Comparison of ENCODE assay signal across 27 cellular contexts in the genomic region with DNA sequence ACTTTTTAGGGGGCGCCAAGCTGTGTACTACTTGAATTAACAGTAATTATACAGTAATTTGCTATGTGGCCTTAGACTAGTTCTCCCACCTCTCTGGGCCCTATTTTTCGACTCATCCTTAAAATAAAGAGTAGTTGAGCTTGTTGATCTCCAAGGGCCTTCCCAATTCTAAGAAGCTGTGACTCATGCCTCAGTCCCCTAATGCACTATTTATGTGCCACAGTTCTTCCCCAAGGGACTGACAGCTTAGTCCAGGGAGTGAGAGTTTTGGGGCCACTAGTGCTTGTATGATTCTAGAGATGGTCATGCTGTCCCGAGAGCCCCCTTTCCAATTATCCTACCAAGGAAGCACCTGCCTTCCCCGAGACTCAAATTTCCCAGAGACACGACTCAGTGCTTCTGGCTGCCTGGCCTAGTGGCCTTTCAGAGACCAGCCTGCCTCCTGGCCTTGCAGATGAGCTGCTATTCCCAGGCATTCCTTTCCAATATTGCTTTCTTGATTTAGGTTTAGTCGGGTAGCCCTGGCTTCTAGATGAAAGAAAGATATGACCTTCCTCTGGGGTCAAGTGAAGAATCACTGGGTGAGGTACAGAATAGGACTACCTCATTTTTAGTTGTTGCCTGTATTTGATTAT.
"Had no signal": no experiment of that assay in that cellular context is flagged by ENCODE, and none has a peak within 500 bp of the region (broad histone marks: within the 10 kb centered on the region; RNA-seq: fewer than 3 reads in every experiment).

No MANE protein-coding gene starts in this region.

- H3K4me1 ChIP-seq: parathyroid adenoma, right lobe of liver, testis, tibial artery had no signal

- H3K9me3 ChIP-seq: neutrophil, right lobe of liver, testis, tibial artery had no signal

- H3K27me3 ChIP-seq: neutrophil, right lobe of liver, testis, tibial artery had no signal

- H3K36me3 ChIP-seq: neutrophil, right lobe of liver had no signal

- ATAC-seq: esophagus mucosa; left lobe of liver; natural killer cell; right lobe of liver; stimulated activated memory B cell treated with anti-CD40 and anti-IgM and Interleukin-4, amounts not matched to agents 10 μg/mL and 1 μg/mL and 100 μg/mL, for 72 hours; stimulated activated naive CD8-positive, alpha-beta T cell treated with anti-CD3 and anti-CD28 coated beads, Interleukin-15, Interleukin-2, amounts not matched to agents 100 U/mL and 50 U/mL, for 24 hours had no signal

- H3K9me3 Mint-ChIP-seq: endodermal cell; neural crest cell; stimulated activated memory B cell treated with anti-CD40 and anti-IgM and Interleukin-4, amounts not matched to agents 10 μg/mL and 1 μg/mL and 100 μg/mL, for 72 hours; type B pancreatic cell had no signal

- H3K4me3 Mint-ChIP-seq: endodermal cell; immature natural killer cell; natural killer cell; neural crest cell; stimulated activated memory B cell treated with anti-CD40 and anti-IgM and Interleukin-4, amounts not matched to agents 10 μg/mL and 1 μg/mL and 100 μg/mL, for 72 hours; type B pancreatic cell had no signal

- H3K27ac Mint-ChIP-seq: endodermal cell; immature natural killer cell; natural killer cell; progenitor cell of endocrine pancreas; stimulated activated memory B cell treated with anti-CD40 and anti-IgM and Interleukin-4, amounts not matched to agents 10 μg/mL and 1 μg/mL and 100 μg/mL, for 72 hours; type B pancreatic cell had no signal

- H3K4me3 ChIP-seq: dorsolateral prefrontal cortex, lung, right lobe of liver, testis, tibial artery had no signal

- DNase-seq: central memory CD4-positive, alpha-beta T cell; dorsolateral prefrontal cortex; effector CD4-positive, alpha-beta T cell; endodermal cell; foreskin melanocyte; hypothalamus; immature natural killer cell; mesenchymal stem cell; midbrain; natural killer cell; right lobe of liver; stimulated activated CD4-positive, alpha-beta T cell treated with anti-CD3 and anti-CD28 coated beads, Interleukin-2, amount 100 ng/mL, for 24 hours; stimulated activated CD4-positive, alpha-beta T cell treated with anti-CD3 and anti-CD28 coated beads, Interleukin-4, amount 100 ng/mL, for 4 hours; stimulated activated naive CD8-positive, alpha-beta T cell treated with anti-CD3 and anti-CD28 coated beads, Interleukin-15, Interleukin-2, amounts not matched to agents 100 U/mL and 50 U/mL, for 24 hours; substantia nigra; testis; tibial artery had no signal

- H3K36me3 Mint-ChIP-seq: immature natural killer cell; natural killer cell; stimulated activated memory B cell treated with anti-CD40 and anti-IgM and Interleukin-4, amounts not matched to agents 10 μg/mL and 1 μg/mL and 100 μg/mL, for 72 hours; type B pancreatic cell had no signal

- H3K27ac ChIP-seq: dorsolateral prefrontal cortex, epithelial cell of prostate, neutrophil, parathyroid adenoma, right lobe of liver, testis, tibial artery had no signal

- H3K27me3 Mint-ChIP-seq: stimulated activated memory B cell treated with anti-CD40 and anti-IgM and Interleukin-4, amounts not matched to agents 10 μg/mL and 1 μg/mL and 100 μg/mL, for 72 hours had no signal

- H3K4me1 Mint-ChIP-seq: immature natural killer cell; natural killer cell; stimulated activated memory B cell treated with anti-CD40 and anti-IgM and Interleukin-4, amounts not matched to agents 10 μg/mL and 1 μg/mL and 100 μg/mL, for 72 hours had no signal
